In the genomic region with DNA sequence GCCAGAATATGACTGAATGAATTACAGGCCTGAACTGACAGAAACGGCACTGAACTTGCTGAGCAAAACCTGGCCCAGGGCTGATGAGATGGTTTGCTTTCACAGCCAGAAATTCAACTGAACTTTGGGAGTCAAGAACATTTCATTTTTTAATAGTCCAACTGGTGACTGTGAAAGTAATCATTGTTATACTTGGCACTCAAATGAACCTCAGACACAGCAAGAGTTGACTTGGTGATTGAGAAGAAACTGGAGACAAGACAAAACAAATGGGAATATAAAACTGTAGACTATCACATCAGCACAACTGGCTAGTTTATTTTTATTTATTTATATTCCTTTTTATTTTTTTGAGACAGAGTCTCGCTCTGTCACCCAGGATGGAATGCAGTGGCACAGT, we compare ENCODE assay signal across 15 cellular contexts.
A peak's percentile ranks its signal among the peaks of the same experiment; 100 is the strongest.
DNase-seq lines count a peak whose midpoint lies in the region; ATAC-seq and TF ChIP-seq lines count a peak whose summit lies in the region.
"Had no signal": no experiment of that assay in that cellular context is flagged by ENCODE, and none has a peak within 500 bp of the region (broad histone marks: within the 10 kb centered on the region; RNA-seq: fewer than 3 reads in every experiment).

No MANE protein-coding gene starts in this region.

- H3K4me3 ChIP-seq in left ventricle myocardium inferior = no peak overlapping the region
- H3K4me3 ChIP-seq: GM12878, GM23338 had no signal

- no peaks in the 10 kb centered on the region for H3K36me3 ChIP-seq in left ventricle myocardium inferior

- no peaks in the 10 kb centered on the region for H3K27me3 ChIP-seq in left ventricle myocardium inferior (ENCODE audit: low read depth)

- no peak overlapping the region for H3K27ac ChIP-seq in left ventricle myocardium inferior (replicated peaks)

- no peaks in the 10 kb centered on the region for H3K4me1 ChIP-seq in left ventricle myocardium inferior
- H3K4me1 ChIP-seq: Caco-2 had no signal

- no peak for DNase-seq in left ventricle myocardium superior
- no peak for DNase-seq in left ventricle myocardium inferior
- DNase-seq in kidney glomerular epithelial cell (lab: John Stamatoyannopoulos, UW) = peak; percentile 84
- peak; percentile 16 for DNase-seq in stromal cell of bone marrow (ENCODE audit: low read depth)
- DNase-seq: C1 segment of cervical spinal cord; CD4-positive, alpha-beta memory T cell; DMS153; DND-41; H9 had no signal

- no peak for TF ChIP-seq CTCF in left ventricle myocardium inferior (IDR thresholded peaks at IDR 0.05; ENCODE audit: borderline replicate concordance)

- H3K9me3 ChIP-seq in left ventricle myocardium inferior (replicated peaks) = no peaks in the 10 kb centered on the region
- H3K9me3 ChIP-seq: Caco-2 had no signal

- intact Hi-C loops in left ventricle myocardium superior (cut with micrococcal nuclease) = no loop called here
- intact Hi-C loops in left ventricle myocardium inferior (cut with micrococcal nuclease) = no loop called here

- ATAC-seq in left ventricle myocardium superior = peak; percentile 58
- no peak for ATAC-seq in GM19324 (IDR thresholded peaks at IDR 0.05; ENCODE audit: low FRiP score, unreplicated experiment)
- ATAC-seq in HG03196 (IDR thresholded peaks at IDR 0.05; ENCODE audit: unreplicated experiment) = no peak
- ATAC-seq: GM12878, GM23338, HCT116 had no signal

Comparison
In these comparisons a context has a peak if more than half of its experiments do, and no peak if none do; other contexts are left out.
1. DNase-seq: peak in kidney glomerular epithelial cell (single experiment) and stromal cell of bone marrow (single experiment); none in left ventricle myocardium superior (single experiment) and left ventricle myocardium inferior (single experiment).